In genomic region chr1:199182151-199182843, GRCh38 we compare ENCODE assay signal across 12 cellular contexts.
DNase-seq lines count a peak whose midpoint lies in the region; ATAC-seq and TF ChIP-seq lines count a peak whose summit lies in the region.
"Had no signal": no experiment of that assay in that cellular context is flagged by ENCODE, and none has a peak within 500 bp of the region (broad histone marks: within the 10 kb centered on the region; RNA-seq: fewer than 3 reads in every experiment).

No MANE protein-coding gene starts in this region.

- H3K4me1 Mint-ChIP-seq in natural killer cell (peaks cover 14 to 18% of the 10 kb centered on the region in 2 donors), progenitor cell of endocrine pancreas (ENCODE audit: low read depth) (peaks cover 7% of the 10 kb centered on the region), CD14-positive monocyte (peaks cover 4% of the 10 kb centered on the region)
- H3K4me1 Mint-ChIP-seq: stimulated activated memory B cell treated with anti-CD40 and anti-IgM and Interleukin-4, amounts not matched to agents 10 μg/mL and 1 μg/mL and 100 μg/mL, for 72 hours; WTC11 had no signal

- DNase-seq in SIG-M5 (lab: John Stamatoyannopoulos, UW), result peak; percentile 71
- no peak for DNase-seq in natural killer cell
- no peak for DNase-seq in progenitor cell of endocrine pancreas (ENCODE audit: low spot score, unreplicated experiment)
- no peak for DNase-seq in CD14-positive monocyte (ENCODE audit: low spot score)
- DNase-seq in EL, result no peak
- DNase-seq: activated naive CD4-positive, alpha-beta T cell treated with anti-CD3 and anti-CD28 coated beads, Interleukin-2, amount 50 U/mL, for 16 hours; hypothalamus; MG63 had no signal

- H3K27ac Mint-ChIP-seq in natural killer cell (peak overlapping the region; percentile 73 to 81), progenitor cell of endocrine pancreas (no peak overlapping the region), CD14-positive monocyte (no peak overlapping the region)
- H3K27ac Mint-ChIP-seq: stimulated activated memory B cell treated with anti-CD40 and anti-IgM and Interleukin-4, amounts not matched to agents 10 μg/mL and 1 μg/mL and 100 μg/mL, for 72 hours; WTC11 had no signal

- H3K27me3 Mint-ChIP-seq in natural killer cell (ENCODE audit: low read depth in 2 of 2) (no peaks in the 10 kb centered on the region), progenitor cell of endocrine pancreas (no peaks in the 10 kb centered on the region), CD14-positive monocyte (ENCODE audit: low read depth in 3 of 3) (no peaks in the 10 kb centered on the region)

- intact Hi-C loops in natural killer cell (cut with micrococcal nuclease) (no loop called here), CD14-positive monocyte (cut with micrococcal nuclease) (no loop called here)

- H3K9me3 Mint-ChIP-seq in natural killer cell (no peaks in the 10 kb centered on the region), progenitor cell of endocrine pancreas (ENCODE audit: low read depth) (no peaks in the 10 kb centered on the region), CD14-positive monocyte (no peaks in the 10 kb centered on the region)
- H3K9me3 Mint-ChIP-seq: stimulated activated memory B cell treated with anti-CD40 and anti-IgM and Interleukin-4, amounts not matched to agents 10 μg/mL and 1 μg/mL and 100 μg/mL, for 72 hours; WTC11 had no signal

- ATAC-seq in GM18867 (IDR thresholded peaks at IDR 0.05; ENCODE audit: unreplicated experiment), result peak; percentile 66
- ATAC-seq in HG02885 (IDR thresholded peaks at IDR 0.05; ENCODE audit: poor library complexity, unreplicated experiment), result peak; percentile 90
- ATAC-seq in natural killer cell, result peak in 2 of 3 donors; percentile 41 to 46
- ATAC-seq: stimulated activated memory B cell treated with anti-CD40 and anti-IgM and Interleukin-4, amounts not matched to agents 10 μg/mL and 1 μg/mL and 100 μg/mL, for 72 hours; WTC11 had no signal

- no peak overlapping the region for H3K4me3 Mint-ChIP-seq in natural killer cell
- no peak overlapping the region for H3K4me3 Mint-ChIP-seq in progenitor cell of endocrine pancreas (ENCODE audit: low read depth)
- no peak overlapping the region for H3K4me3 Mint-ChIP-seq in CD14-positive monocyte
- H3K4me3 Mint-ChIP-seq: stimulated activated memory B cell treated with anti-CD40 and anti-IgM and Interleukin-4, amounts not matched to agents 10 μg/mL and 1 μg/mL and 100 μg/mL, for 72 hours; WTC11 had no signal

- no peaks in the 10 kb centered on the region for H3K36me3 Mint-ChIP-seq in natural killer cell
- H3K36me3 Mint-ChIP-seq in progenitor cell of endocrine pancreas (ENCODE audit: insufficient read depth), result no peaks in the 10 kb centered on the region
- no peaks in the 10 kb centered on the region for H3K36me3 Mint-ChIP-seq in CD14-positive monocyte
- H3K36me3 Mint-ChIP-seq: stimulated activated memory B cell treated with anti-CD40 and anti-IgM and Interleukin-4, amounts not matched to agents 10 μg/mL and 1 μg/mL and 100 μg/mL, for 72 hours; WTC11 had no signal

- TF ChIP-seq CTCF in natural killer cell (IDR thresholded peaks at IDR 0.05), result no peak
- TF ChIP-seq CTCF in progenitor cell of endocrine pancreas (IDR thresholded peaks at IDR 0.05; ENCODE audit: unreplicated experiment), result no peak
- TF ChIP-seq CTCF in CD14-positive monocyte (IDR thresholded peaks at IDR 0.05), result no peak

Comparison
In these comparisons a context has a peak if more than half of its experiments do, and no peak if none do; other contexts are left out.
1. H3K27ac Mint-ChIP-seq: peak in natural killer cell (2 of 2); none in progenitor cell of endocrine pancreas (single experiment) and CD14-positive monocyte (0 of 7).
2. Peak in every context shown above with its lines, with median percentiles within 50 percentile points of each other: ATAC-seq.